ENCODE assay signal across 8 cellular contexts in the genomic region with DNA sequence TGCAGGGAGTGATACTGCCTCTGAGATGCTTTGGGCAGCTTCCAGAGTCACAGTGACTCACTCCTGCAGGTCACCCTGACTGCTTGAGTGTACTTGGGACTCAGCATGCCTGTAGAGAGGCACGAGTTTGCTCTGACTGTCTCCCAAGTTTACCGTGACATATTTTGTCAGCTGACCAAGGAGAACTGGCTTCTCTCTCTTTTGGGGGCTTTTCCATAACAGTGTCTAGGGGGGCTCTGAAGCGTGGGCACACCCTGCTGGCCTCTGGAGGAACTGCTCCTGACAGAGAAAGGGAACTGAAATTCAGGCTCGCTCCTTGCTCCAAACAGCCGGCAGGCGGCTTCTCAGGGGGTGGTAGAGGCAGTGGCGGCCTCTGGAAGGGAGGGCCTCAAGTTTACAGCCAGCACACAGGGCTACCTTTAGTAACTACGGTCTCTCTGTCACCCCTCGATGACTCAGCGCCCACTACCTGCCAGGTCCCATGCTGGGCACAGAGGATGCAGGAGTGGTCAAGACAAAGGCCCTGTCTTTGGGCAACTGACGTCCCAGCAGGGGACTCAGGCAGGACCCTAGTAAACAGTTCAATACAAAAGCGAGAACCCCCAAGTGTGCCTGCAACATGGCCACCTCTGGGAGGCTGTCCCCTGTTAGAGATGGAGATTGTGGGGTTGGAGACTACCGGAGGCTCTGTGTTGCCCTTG. TPM values are rescaled to one million over a fixed set of nuclear protein-coding genes. Genes with fewer than 3 reads are reported as not detected.
DNase-seq lines count a peak whose midpoint lies in the region; ATAC-seq, FAIRE-seq and TF ChIP-seq lines count a peak whose summit lies in the region.

No MANE protein-coding gene starts in this region.

- POLR2A ChIA-PET in K562 (lab: Yijun Ruan, JAX) = interaction anchor here (0.6 to 0.7 kb wide), 2 partner anchors 10 to 15 kb away, joined by 3 read pairs; no protein-coding TSS in a partner anchor

- H3K9me1 ChIP-seq in K562 (ENCODE audit: control insufficient read depth, insufficient read depth, low read length) = no peaks in the 10 kb centered on the region

- no peaks in the 10 kb centered on the region for H3K9me3 Mint-ChIP-seq in activated T-helper 1 cell treated with anti-CD3 and anti-CD28 coated beads, Interleukin-12 subunit alpha, Interleukin-12 subunit beta, Interleukin-2, Interleukin-4 antibody, amounts not matched to agents 30 ng/mL and 10 ng/mL and 1 ng/mL, durations not matched to agents 14 hours and 24 hours and 36 hours

- WGBS in K562 (ENCODE audit: insufficient coverage, low coverage, missing lambda C conversion rate) = 11% methylated on average over 12 of the region's 13 CpGs

- peaks cover 0 to 14% of the 10 kb centered on the region in 2 experiments; a peak in 2 of 5 replicates for H3K4me1 ChIP-seq in K562 (replicated peaks in 1 of 2; ENCODE audit: control insufficient read depth in 2 of 2, insufficient read depth in 2 of 2, low read length in 2 of 2)

- H3K4me1 Mint-ChIP-seq in activated T-helper 1 cell treated with anti-CD3 and anti-CD28 coated beads, Interleukin-12 subunit alpha, Interleukin-12 subunit beta, Interleukin-2, Interleukin-4 antibody, amounts not matched to agents 30 ng/mL and 10 ng/mL and 1 ng/mL, durations not matched to agents 14 hours and 24 hours and 36 hours (ENCODE audit: low read depth) = no peaks in the 10 kb centered on the region

- TF ChIP-seq EP300 in K562 (IDR thresholded peaks at IDR 0.05; ENCODE audit: low read length) = no peak

- H3K36me3 Mint-ChIP-seq in activated T-helper 1 cell treated with anti-CD3 and anti-CD28 coated beads, Interleukin-12 subunit alpha, Interleukin-12 subunit beta, Interleukin-2, Interleukin-4 antibody, amounts not matched to agents 30 ng/mL and 10 ng/mL and 1 ng/mL, durations not matched to agents 14 hours and 24 hours and 36 hours (ENCODE audit: low read depth) = no peaks in the 10 kb centered on the region

- FAIRE-seq in K562 (lab: Jason Lieb, UNC) = peak; percentile 74

- TF ChIP-seq POLR2A in NB4 (IDR thresholded peaks at IDR 0.05; ENCODE audit: extremely low read depth, insufficient read length) = no peak
- no peak for TF ChIP-seq POLR2A in K562 (conservative IDR thresholded peaks at IDR 0.05)

- no peak overlapping the region for H3K4me2 ChIP-seq in K562 (ENCODE audit: insufficient read depth, low read length)

- H3K79me2 ChIP-seq in K562 (ENCODE audit: control insufficient read depth, insufficient read depth, low read length) = no peaks in the 10 kb centered on the region

- CTCF ChIA-PET in K562 (lab: Yijun Ruan, JAX; ENCODE audit: low intra/inter-chr PET ratio) = interaction anchor here (0.7 to 1.4 kb wide), 3 partner anchors 11 to 1763 kb away, joined by 3 read pairs; no protein-coding TSS in a partner anchor

- H3K27me3 ChIP-seq in K562 (ENCODE audit: control insufficient read depth in 2 of 2, insufficient read depth in 2 of 2, low read length in 2 of 2) = peaks cover 0 to 20% of the 10 kb centered on the region in 2 experiments; a peak in 2 of 5 replicates

- no peak overlapping the region for H3K4me3 Mint-ChIP-seq in activated T-helper 1 cell treated with anti-CD3 and anti-CD28 coated beads, Interleukin-12 subunit alpha, Interleukin-12 subunit beta, Interleukin-2, Interleukin-4 antibody, amounts not matched to agents 30 ng/mL and 10 ng/mL and 1 ng/mL, durations not matched to agents 14 hours and 24 hours and 36 hours

- peak; percentile 41 to 62 for TF ChIP-seq RAD21 in K562 (CRISPR knock-in tag; conservative IDR thresholded peaks at IDR 0.05 in 1 of 2, IDR thresholded peaks at IDR 0.05 in 1 of 2)

- in situ Hi-C loops in K562 (cut with MboI) = no loop called here

- H3K4me3 ChIP-seq in NB4 (ENCODE audit: low read depth, low read length) (no peak overlapping the region), K562 (no peak overlapping the region)

- no peaks in the 10 kb centered on the region for H3K36me3 ChIP-seq in K562 (ENCODE audit: control insufficient read depth, insufficient read depth, low read length)

- peak; percentile 64 for TF ChIP-seq CTCF in AG09319 (IDR thresholded peaks at IDR 0.05; ENCODE audit: low read depth, low read length)
- peak; percentile 68 for TF ChIP-seq CTCF in NB4 (IDR thresholded peaks at IDR 0.05; ENCODE audit: low read depth, low read length)
- TF ChIP-seq CTCF in K562 (IDR thresholded peaks at IDR 0.05 in 2 of 3, conservative IDR thresholded peaks at IDR 0.05 in 1 of 3; ENCODE audit: insufficient read depth in 2 of 3, low read depth in 1 of 3, low read length in 3 of 3) = peak; percentile 91 to 96 (median 94)

- ATAC-seq in GM18499 (IDR thresholded peaks at IDR 0.05; ENCODE audit: insufficient read depth, unreplicated experiment) (peak; percentile 61), HG02623 (IDR thresholded peaks at IDR 0.05; ENCODE audit: unreplicated experiment) (peak; percentile 87), K562 (peak; percentile 91)

- no peak overlapping the region for H3K27ac ChIP-seq in K562 (ENCODE audit: extremely low read depth, low read depth, low read length)

- H3K27me3 Mint-ChIP-seq in activated T-helper 1 cell treated with anti-CD3 and anti-CD28 coated beads, Interleukin-12 subunit alpha, Interleukin-12 subunit beta, Interleukin-2, Interleukin-4 antibody, amounts not matched to agents 30 ng/mL and 10 ng/mL and 1 ng/mL, durations not matched to agents 14 hours and 24 hours and 36 hours (ENCODE audit: insufficient read depth) = no peaks in the 10 kb centered on the region

- no peak overlapping the region for H3K27ac Mint-ChIP-seq in activated T-helper 1 cell treated with anti-CD3 and anti-CD28 coated beads, Interleukin-12 subunit alpha, Interleukin-12 subunit beta, Interleukin-2, Interleukin-4 antibody, amounts not matched to agents 30 ng/mL and 10 ng/mL and 1 ng/mL, durations not matched to agents 14 hours and 24 hours and 36 hours

- no peaks in the 10 kb centered on the region for H3K9me3 ChIP-seq in K562 (replicated peaks; ENCODE audit: control insufficient read depth, insufficient read depth, low read depth, low read length)

- peak overlapping the region in 1 of 2 experiments; percentile 28; a peak in 1 of 4 replicates for H3K9ac ChIP-seq in K562 (ENCODE audit: insufficient read depth in 1 of 2, low read depth in 2 of 2, low read length in 2 of 2)

- H4K20me1 ChIP-seq in K562 (replicated peaks; ENCODE audit: control insufficient read depth, insufficient read depth, low read length) = no peaks in the 10 kb centered on the region

- BruUV-seq in K562 (replicated peaks; lab: Mats Ljungman, UMichigan) = no TSS peak

- peak overlapping the region; percentile 41; the same call in 1 of the 2 replicates for H2AFZ ChIP-seq in K562 (ENCODE audit: low read depth, low read length)

- no peak for DNase-seq in AG09319 (ENCODE audit: extremely low read depth, low read depth)
- peak; percentile 55 for DNase-seq in NB4 (ENCODE audit: low read depth)
- DNase-seq in K562 (ENCODE audit: extremely low read depth in 1 of 4, low spot score in 3 of 4) = peak; percentile 57 to 73 (median 69)
- DNase-seq in lung microvascular endothelial cell (ENCODE audit: low read depth in 2 of 2) = peak; percentile 36 to 44
- DNase-seq in activated T-helper 1 cell treated with anti-CD3 and anti-CD28 coated beads, Interleukin-12 subunit alpha, Interleukin-12 subunit beta, Interleukin-2, Interleukin-4 antibody, amounts not matched to agents 30 ng/mL and 10 ng/mL and 1 ng/mL, durations not matched to agents 14 hours and 24 hours and 36 hours (ENCODE audit: low spot score) = no peak
- DNase-seq in NCI-H1105 (lab: John Stamatoyannopoulos, UW) = no peak

- intact Hi-C loops in K562 (cut with micrococcal nuclease) = loop anchor here (10.0 kb wide), 3 partner anchors 81 to 1171 kb away; a partner anchor contains a TSS
- intact Hi-C loops in activated T-helper 1 cell treated with anti-CD3 and anti-CD28 coated beads, Interleukin-12 subunit alpha, Interleukin-12 subunit beta, Interleukin-2, Interleukin-4 antibody, amounts not matched to agents 30 ng/mL and 10 ng/mL and 1 ng/mL, durations not matched to agents 14 hours and 24 hours and 36 hours (cut with micrococcal nuclease) = no loop called here

TF ChIP-seq in K562, 482 proteins besides CTCF, POLR2A, EP300 and RAD21 (continues in another document):
- TF ChIP-seq, protein P1, sequence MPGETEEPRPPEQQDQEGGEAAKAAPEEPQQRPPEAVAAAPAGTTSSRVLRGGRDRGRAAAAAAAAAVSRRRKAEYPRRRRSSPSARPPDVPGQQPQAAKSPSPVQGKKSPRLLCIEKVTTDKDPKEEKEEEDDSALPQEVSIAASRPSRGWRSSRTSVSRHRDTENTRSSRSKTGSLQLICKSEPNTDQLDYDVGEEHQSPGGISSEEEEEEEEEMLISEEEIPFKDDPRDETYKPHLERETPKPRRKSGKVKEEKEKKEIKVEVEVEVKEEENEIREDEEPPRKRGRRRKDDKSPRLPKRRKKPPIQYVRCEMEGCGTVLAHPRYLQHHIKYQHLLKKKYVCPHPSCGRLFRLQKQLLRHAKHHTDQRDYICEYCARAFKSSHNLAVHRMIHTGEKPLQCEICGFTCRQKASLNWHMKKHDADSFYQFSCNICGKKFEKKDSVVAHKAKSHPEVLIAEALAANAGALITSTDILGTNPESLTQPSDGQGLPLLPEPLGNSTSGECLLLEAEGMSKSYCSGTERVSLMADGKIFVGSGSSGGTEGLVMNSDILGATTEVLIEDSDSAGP (CRISPR knock-in tag; IDR thresholded peaks at IDR 0.05) = no peak
- no peak for TF ChIP-seq ZSCAN32 (CRISPR knock-in tag; IDR thresholded peaks at IDR 0.05)

RNA-seq across cellular contexts. Expression of a gene that starts 17.8 kb away (rescaled TPM):
- 0.37 and 0.53 TPM in 2 replicates for total RNA-seq in K562 (2011; cell fraction: chromatin; rRNA removed; ENCODE audit: low replicate concordance)
- 0.26 and 0.33 TPM in 2 replicates for total RNA-seq in K562 (2011; cell fraction: nucleolus; rRNA removed)
- 0.44 and 0.46 TPM in 2 replicates for total RNA-seq in K562 (2011; cell fraction: nucleoplasm; rRNA removed)
- total RNA-seq in K562 (2014; rRNA removed) = 0.18 and 0.24 TPM in 2 replicates
- 0.22 and 0.26 TPM in 2 replicates for total RNA-seq in K562 (2014; rRNA removed; fragmentation: Illumina TruSeq; extraction: Trizol)
- total RNA-seq in K562 (2015; rRNA removed; fragmentation: Illumina TruSeq; extraction: Trizol) = 0.19 and 0.22 TPM in 2 replicates
- 0.24 and 0.40 TPM in 2 replicates for total RNA-seq in K562 (2021)
- 0.95 and 1.1 TPM in 2 replicates for polyA plus RNA-seq in K562 (2011; rRNA removed)
- 0.67 and 0.74 TPM in 2 replicates for polyA plus RNA-seq in K562 (2011; cell fraction: cytosol; rRNA removed)
- 0.76 and 0.95 TPM in 2 replicates for polyA plus RNA-seq in K562 (2011; cell fraction: nucleus; rRNA removed)
- polyA plus RNA-seq in K562 (2012) = 0.28 and 0.29 TPM in 2 replicates
- 0.57 and 0.64 TPM in 2 replicates for polyA plus RNA-seq in K562 (2014; fragmentation: Illumina TruSeq; extraction: Trizol)
- under 1 TPM; 0.08 to 0.18 TPM for polyA plus RNA-seq in K562 (2014; fragmentation: Nextera tagmentation; extraction: Ambion mirVana)
- 0.35 and 0.38 TPM in 2 replicates for polyA plus RNA-seq in K562 (2014; rRNA removed)
- 0.35 and 0.66 TPM in 2 replicates for polyA minus RNA-seq in K562 (2011; rRNA and poly(A)+ RNA removed)
- 0.29 TPM in 1 of 2 replicates, not detected in the other for polyA minus RNA-seq in K562 (2011; cell fraction: cytosol; rRNA and poly(A)+ RNA removed)
- 0.13 and 0.22 TPM in 2 replicates for polyA minus RNA-seq in K562 (2011; cell fraction: nucleus; rRNA and poly(A)+ RNA removed)
- total RNA-seq in lung microvascular endothelial cell = 4.0 and 9.2 TPM in 2 replicates
- 0.54 and 0.73 TPM in 2 replicates for total RNA-seq in activated T-helper 1 cell treated with anti-CD3 and anti-CD28 coated beads, Interleukin-12 subunit alpha, Interleukin-12 subunit beta, Interleukin-2, Interleukin-4 antibody, amounts not matched to agents 30 ng/mL and 10 ng/mL and 1 ng/mL, durations not matched to agents 14 hours and 24 hours and 36 hours

Comparison
In these comparisons a context has a peak if more than half of its experiments do, and no peak if none do; other contexts are left out.
1. DNase-seq: peak in NB4 (single experiment), K562 (4 of 4) and lung microvascular endothelial cell (2 of 2); none in AG09319 (single experiment), activated T-helper 1 cell treated with anti-CD3 and anti-CD28 coated beads, Interleukin-12 subunit alpha, Interleukin-12 subunit beta, Interleukin-2, Interleukin-4 antibody, amounts not matched to agents 30 ng/mL and 10 ng/mL and 1 ng/mL, durations not matched to agents 14 hours and 24 hours and 36 hours (single experiment) and NCI-H1105 (single experiment).
2. Peak in every context shown above with its lines, with median percentiles within 50 percentile points of each other: CTCF ChIP-seq and ATAC-seq.